ENCODE assay signal across 1 cellular context in the genomic region with DNA sequence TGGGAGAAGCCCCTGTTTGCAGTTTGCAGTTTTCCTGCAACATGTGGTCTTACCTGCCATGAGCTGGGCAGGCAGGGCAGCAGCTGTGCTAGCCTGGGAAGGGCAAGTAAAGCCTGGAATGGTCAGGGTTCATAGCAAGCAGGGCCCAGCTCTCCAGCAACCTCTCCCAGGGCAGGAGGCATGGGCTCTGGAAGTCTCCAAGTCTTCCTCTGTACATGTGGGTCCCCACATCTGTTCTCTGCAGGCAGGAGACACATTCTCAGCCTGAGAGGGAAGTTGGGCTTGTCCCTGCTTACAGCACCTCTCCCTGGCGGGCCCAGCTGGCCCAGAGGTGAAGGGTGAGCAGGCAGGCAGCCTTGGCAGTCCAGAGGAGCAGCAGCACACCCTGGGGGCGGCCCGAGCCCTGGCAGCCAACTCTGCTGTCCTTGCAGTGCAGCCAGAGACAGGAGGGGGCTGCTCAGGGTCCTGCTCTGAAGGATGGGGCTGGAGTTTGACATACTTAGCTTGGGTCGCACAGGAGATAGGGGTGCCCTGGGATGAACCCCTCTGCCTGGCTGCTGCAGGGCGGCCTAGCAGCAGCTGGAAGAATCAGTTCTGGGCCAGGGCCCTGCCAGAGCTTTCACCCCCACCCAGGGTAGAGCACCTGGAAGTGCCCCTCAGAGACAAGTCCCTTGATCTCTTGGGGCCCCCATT.
TF ChIP-seq lines count a peak whose summit lies in the region.

No MANE protein-coding gene starts in this region.

TF ChIP-seq in HepG2, 621 proteins besides CTCF, POLR2A, EP300 and RAD21 (continued from another document and continues in another):
- TF ChIP-seq, protein P1, sequence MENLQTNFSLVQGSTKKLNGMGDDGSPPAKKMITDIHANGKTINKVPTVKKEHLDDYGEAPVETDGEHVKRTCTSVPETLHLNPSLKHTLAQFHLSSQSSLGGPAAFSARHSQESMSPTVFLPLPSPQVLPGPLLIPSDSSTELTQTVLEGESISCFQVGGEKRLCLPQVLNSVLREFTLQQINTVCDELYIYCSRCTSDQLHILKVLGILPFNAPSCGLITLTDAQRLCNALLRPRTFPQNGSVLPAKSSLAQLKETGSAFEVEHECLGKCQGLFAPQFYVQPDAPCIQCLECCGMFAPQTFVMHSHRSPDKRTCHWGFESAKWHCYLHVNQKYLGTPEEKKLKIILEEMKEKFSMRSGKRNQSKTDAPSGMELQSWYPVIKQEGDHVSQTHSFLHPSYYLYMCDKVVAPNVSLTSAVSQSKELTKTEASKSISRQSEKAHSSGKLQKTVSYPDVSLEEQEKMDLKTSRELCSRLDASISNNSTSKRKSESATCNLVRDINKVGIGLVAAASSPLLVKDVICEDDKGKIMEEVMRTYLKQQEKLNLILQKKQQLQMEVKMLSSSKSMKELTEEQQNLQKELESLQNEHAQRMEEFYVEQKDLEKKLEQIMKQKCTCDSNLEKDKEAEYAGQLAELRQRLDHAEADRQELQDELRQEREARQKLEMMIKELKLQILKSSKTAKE (CRISPR knock-in tag; IDR thresholded peaks at IDR 0.05; ENCODE audit: borderline replicate concordance), result no peak
- TF ChIP-seq BHLHE40 (IDR thresholded peaks at IDR 0.05; ENCODE audit: low read length), result peak; percentile 45
- TF ChIP-seq KMT2B (CRISPR knock-in tag; IDR thresholded peaks at IDR 0.05), result no peak; the same call in 1 of the 2 replicates
- TF ChIP-seq CCAR2 (optimal IDR thresholded peaks at IDR 0.05; ENCODE audit: low read depth, low read length), result no peak
- TF ChIP-seq ZNF781 (CRISPR knock-in tag; IDR thresholded peaks at IDR 0.05; ENCODE audit: borderline replicate concordance, not compliant biosample characterization), result peak; percentile 61
- TF ChIP-seq FOXJ3 (CRISPR knock-in tag; IDR thresholded peaks at IDR 0.05; ENCODE audit: borderline replicate concordance), result no peak
- TF ChIP-seq ZNF3 (CRISPR knock-in tag; IDR thresholded peaks at IDR 0.05), result no peak
- TF ChIP-seq NFYC (CRISPR knock-in tag; IDR thresholded peaks at IDR 0.05), result no peak
- TF ChIP-seq ZNF10 (CRISPR knock-in tag; IDR thresholded peaks at IDR 0.05; ENCODE audit: borderline replicate concordance, low read depth), result no peak
- peak; percentile 96 for TF ChIP-seq ZMYM3 (CRISPR knock-in tag; IDR thresholded peaks at IDR 0.05)
- TF ChIP-seq, protein P2, sequence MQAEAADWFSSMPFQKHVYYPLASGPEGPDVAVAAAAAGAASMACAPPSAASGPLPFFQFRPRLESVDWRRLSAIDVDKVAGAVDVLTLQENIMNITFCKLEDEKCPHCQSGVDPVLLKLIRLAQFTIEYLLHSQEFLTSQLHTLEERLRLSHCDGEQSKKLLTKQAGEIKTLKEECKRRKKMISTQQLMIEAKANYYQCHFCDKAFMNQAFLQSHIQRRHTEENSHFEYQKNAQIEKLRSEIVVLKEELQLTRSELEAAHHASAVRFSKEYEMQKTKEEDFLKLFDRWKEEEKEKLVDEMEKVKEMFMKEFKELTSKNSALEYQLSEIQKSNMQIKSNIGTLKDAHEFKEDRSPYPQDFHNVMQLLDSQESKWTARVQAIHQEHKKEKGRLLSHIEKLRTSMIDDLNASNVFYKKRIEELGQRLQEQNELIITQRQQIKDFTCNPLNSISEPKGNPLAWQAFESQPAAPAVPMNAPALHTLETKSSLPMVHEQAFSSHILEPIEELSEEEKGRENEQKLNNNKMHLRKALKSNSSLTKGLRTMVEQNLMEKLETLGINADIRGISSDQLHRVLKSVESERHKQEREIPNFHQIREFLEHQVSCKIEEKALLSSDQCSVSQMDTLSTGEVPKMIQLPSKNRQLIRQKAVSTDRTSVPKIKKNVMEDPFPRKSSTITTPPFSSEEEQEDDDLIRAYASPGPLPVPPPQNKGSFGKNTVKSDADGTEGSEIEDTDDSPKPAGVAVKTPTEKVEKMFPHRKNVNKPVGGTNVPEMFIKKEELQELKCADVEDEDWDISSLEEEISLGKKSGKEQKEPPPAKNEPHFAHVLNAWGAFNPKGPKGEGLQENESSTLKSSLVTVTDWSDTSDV (CRISPR knock-in tag; IDR thresholded peaks at IDR 0.05), result no peak
- TF ChIP-seq ZNF761 (CRISPR knock-in tag; conservative IDR thresholded peaks at IDR 0.05), result no peak
- TF ChIP-seq ZNF569 (CRISPR knock-in tag; IDR thresholded peaks at IDR 0.05; ENCODE audit: borderline replicate concordance), result no peak
- TF ChIP-seq PAF1 (CRISPR knock-in tag; IDR thresholded peaks at IDR 0.05), result no peak
- TF ChIP-seq ZNF773 (CRISPR knock-in tag; IDR thresholded peaks at IDR 0.05; ENCODE audit: borderline replicate concordance), result no peak
- TF ChIP-seq ZNF570 (CRISPR knock-in tag; IDR thresholded peaks at IDR 0.05; ENCODE audit: borderline replicate concordance), result no peak
- TF ChIP-seq ATM (IDR thresholded peaks at IDR 0.05; ENCODE audit: borderline replicate concordance), result no peak
- peak; percentile 83 for TF ChIP-seq BORCS8-MEF2B (CRISPR knock-in tag; IDR thresholded peaks at IDR 0.05)
- TF ChIP-seq KDM4B (CRISPR knock-in tag; IDR thresholded peaks at IDR 0.05), result peak; percentile 75; the same call in 1 of the 2 replicates
- peak; percentile 65; the same call in 1 of the 2 replicates for TF ChIP-seq GFI1 (CRISPR knock-in tag; IDR thresholded peaks at IDR 0.05; ENCODE audit: borderline replicate concordance)
- TF ChIP-seq MEF2D (CRISPR knock-in tag; IDR thresholded peaks at IDR 0.05), result peak; percentile 86
- no peak for TF ChIP-seq RBAK (CRISPR knock-in tag; IDR thresholded peaks at IDR 0.05)
- 0 out of 2 replicates have a peak, but pooled peaks have one; percentile 44 for TF ChIP-seq BRD4 (CRISPR knock-in tag; IDR thresholded peaks at IDR 0.05)
- TF ChIP-seq NFE2L1 (CRISPR knock-in tag; IDR thresholded peaks at IDR 0.05; ENCODE audit: borderline replicate concordance), result no peak
- TF ChIP-seq PTBP1 (IDR thresholded peaks at IDR 0.05; ENCODE audit: low read depth, low read length, poor library complexity, severe bottlenecking), result no peak
- TF ChIP-seq ZFP36 (IDR thresholded peaks at IDR 0.05; ENCODE audit: borderline replicate concordance, low read depth, low read length, partially characterized antibody), result peak; percentile 72
- no peak for TF ChIP-seq DMAP1 (CRISPR knock-in tag; IDR thresholded peaks at IDR 0.05)
- TF ChIP-seq, protein P3, sequence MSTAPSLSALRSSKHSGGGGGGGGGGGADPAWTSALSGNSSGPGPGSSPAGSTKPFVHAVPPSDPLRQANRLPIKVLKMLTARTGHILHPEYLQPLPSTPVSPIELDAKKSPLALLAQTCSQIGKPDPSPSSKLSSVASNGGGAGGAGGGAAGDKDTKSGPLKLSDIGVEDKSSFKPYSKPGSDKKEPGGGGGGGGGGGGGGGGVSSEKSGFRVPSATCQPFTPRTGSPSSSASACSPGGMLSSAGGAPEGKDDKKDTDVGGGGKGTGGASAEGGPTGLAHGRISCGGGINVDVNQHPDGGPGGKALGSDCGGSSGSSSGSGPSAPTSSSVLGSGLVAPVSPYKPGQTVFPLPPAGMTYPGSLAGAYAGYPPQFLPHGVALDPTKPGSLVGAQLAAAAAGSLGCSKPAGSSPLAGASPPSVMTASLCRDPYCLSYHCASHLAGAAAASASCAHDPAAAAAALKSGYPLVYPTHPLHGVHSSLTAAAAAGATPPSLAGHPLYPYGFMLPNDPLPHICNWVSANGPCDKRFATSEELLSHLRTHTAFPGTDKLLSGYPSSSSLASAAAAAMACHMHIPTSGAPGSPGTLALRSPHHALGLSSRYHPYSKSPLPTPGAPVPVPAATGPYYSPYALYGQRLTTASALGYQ (CRISPR knock-in tag; IDR thresholded peaks at IDR 0.05), result no peak
- peak; percentile 82; the same call in 1 of the 2 replicates for TF ChIP-seq KDM2A (CRISPR knock-in tag; IDR thresholded peaks at IDR 0.05; ENCODE audit: borderline replicate concordance, low read depth)
- TF ChIP-seq, protein P4, sequence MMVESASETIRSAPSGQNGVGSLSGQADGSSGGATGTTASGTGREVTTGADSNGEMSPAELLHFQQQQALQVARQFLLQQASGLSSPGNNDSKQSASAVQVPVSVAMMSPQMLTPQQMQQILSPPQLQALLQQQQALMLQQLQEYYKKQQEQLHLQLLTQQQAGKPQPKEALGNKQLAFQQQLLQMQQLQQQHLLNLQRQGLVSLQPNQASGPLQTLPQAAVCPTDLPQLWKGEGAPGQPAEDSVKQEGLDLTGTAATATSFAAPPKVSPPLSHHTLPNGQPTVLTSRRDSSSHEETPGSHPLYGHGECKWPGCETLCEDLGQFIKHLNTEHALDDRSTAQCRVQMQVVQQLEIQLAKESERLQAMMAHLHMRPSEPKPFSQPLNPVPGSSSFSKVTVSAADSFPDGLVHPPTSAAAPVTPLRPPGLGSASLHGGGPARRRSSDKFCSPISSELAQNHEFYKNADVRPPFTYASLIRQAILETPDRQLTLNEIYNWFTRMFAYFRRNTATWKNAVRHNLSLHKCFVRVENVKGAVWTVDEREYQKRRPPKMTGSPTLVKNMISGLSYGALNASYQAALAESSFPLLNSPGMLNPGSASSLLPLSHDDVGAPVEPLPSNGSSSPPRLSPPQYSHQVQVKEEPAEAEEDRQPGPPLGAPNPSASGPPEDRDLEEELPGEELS (CRISPR knock-in tag; IDR thresholded peaks at IDR 0.05), result no peak; the same call in 1 of the 2 replicates
- TF ChIP-seq, protein P5, sequence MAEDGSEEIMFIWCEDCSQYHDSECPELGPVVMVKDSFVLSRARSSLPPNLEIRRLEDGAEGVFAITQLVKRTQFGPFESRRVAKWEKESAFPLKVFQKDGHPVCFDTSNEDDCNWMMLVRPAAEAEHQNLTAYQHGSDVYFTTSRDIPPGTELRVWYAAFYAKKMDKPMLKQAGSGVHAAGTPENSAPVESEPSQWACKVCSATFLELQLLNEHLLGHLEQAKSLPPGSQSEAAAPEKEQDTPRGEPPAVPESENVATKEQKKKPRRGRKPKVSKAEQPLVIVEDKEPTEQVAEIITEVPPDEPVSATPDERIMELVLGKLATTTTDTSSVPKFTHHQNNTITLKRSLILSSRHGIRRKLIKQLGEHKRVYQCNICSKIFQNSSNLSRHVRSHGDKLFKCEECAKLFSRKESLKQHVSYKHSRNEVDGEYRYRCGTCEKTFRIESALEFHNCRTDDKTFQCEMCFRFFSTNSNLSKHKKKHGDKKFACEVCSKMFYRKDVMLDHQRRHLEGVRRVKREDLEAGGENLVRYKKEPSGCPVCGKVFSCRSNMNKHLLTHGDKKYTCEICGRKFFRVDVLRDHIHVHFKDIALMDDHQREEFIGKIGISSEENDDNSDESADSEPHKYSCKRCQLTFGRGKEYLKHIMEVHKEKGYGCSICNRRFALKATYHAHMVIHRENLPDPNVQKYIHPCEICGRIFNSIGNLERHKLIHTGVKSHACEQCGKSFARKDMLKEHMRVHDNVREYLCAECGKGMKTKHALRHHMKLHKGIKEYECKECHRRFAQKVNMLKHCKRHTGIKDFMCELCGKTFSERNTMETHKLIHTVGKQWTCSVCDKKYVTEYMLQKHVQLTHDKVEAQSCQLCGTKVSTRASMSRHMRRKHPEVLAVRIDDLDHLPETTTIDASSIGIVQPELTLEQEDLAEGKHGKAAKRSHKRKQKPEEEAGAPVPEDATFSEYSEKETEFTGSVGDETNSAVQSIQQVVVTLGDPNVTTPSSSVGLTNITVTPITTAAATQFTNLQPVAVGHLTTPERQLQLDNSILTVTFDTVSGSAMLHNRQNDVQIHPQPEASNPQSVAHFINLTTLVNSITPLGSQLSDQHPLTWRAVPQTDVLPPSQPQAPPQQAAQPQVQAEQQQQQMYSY (CRISPR knock-in tag; IDR thresholded peaks at IDR 0.05), result no peak
- TF ChIP-seq NFYB (CRISPR knock-in tag; IDR thresholded peaks at IDR 0.05), result no peak
- no peak for TF ChIP-seq ASH2L (IDR thresholded peaks at IDR 0.05; ENCODE audit: insufficient read length, low read depth, low read length)
- TF ChIP-seq PHF5A (CRISPR knock-in tag; IDR thresholded peaks at IDR 0.05; ENCODE audit: low read depth, unreplicated experiment), result peak; percentile 68
- TF ChIP-seq SRSF4 (IDR thresholded peaks at IDR 0.05; ENCODE audit: low read depth, low read length, poor library complexity, severe bottlenecking), result no peak
- TF ChIP-seq SALL1 (CRISPR knock-in tag; IDR thresholded peaks at IDR 0.05), result peak; percentile 94
- TF ChIP-seq, protein P6, sequence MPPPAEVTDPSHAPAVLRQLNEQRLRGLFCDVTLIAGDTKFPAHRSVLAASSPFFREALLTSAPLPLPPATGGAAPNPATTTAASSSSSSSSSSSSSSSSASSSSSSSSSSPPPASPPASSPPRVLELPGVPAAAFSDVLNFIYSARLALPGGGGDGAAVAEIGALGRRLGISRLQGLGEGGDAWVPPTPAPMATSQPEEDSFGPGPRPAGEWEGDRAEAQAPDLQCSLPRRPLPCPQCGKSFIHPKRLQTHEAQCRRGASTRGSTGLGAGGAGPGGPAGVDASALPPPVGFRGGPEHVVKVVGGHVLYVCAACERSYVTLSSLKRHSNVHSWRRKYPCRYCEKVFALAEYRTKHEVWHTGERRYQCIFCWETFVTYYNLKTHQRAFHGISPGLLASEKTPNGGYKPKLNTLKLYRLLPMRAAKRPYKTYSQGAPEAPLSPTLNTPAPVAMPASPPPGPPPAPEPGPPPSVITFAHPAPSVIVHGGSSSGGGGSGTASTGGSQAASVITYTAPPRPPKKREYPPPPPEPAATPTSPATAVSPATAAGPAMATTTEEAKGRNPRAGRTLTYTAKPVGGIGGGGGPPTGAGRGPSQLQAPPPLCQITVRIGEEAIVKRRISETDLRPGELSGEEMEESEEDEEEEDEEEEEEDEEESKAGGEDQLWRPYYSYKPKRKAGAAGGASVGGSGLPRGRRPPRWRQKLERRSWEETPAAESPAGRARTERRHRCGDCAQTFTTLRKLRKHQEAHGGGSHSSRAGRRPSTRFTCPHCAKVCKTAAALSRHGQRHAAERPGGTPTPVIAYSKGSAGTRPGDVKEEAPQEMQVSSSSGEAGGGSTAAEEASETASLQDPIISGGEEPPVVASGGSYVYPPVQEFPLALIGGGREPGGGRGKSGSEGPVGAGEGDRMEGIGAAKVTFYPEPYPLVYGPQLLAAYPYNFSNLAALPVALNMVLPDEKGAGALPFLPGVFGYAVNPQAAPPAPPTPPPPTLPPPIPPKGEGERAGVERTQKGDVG (CRISPR knock-in tag; IDR thresholded peaks at IDR 0.05; ENCODE audit: borderline replicate concordance), result peak; percentile 23; the same call in 1 of the 2 replicates
- TF ChIP-seq GPN1 (CRISPR knock-in tag; IDR thresholded peaks at IDR 0.05; ENCODE audit: borderline replicate concordance), result no peak
- TF ChIP-seq HDAC1 (CRISPR knock-in tag; IDR thresholded peaks at IDR 0.05), result peak; percentile 85
- TF ChIP-seq, protein P7, sequence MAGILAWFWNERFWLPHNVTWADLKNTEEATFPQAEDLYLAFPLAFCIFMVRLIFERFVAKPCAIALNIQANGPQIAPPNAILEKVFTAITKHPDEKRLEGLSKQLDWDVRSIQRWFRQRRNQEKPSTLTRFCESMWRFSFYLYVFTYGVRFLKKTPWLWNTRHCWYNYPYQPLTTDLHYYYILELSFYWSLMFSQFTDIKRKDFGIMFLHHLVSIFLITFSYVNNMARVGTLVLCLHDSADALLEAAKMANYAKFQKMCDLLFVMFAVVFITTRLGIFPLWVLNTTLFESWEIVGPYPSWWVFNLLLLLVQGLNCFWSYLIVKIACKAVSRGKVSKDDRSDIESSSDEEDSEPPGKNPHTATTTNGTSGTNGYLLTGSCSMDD (CRISPR knock-in tag; IDR thresholded peaks at IDR 0.05), result no peak
